Comparison of ENCODE assay signal across 9 cellular contexts in genomic region chr4:123411976-123412589, GRCh38. TPM values are rescaled to one million over a fixed set of nuclear protein-coding genes. Genes with fewer than 3 reads are reported as not detected.
A peak's percentile ranks its signal among the peaks of the same experiment; 100 is the strongest.
DNase-seq lines count a peak whose midpoint lies in the region; ATAC-seq, FAIRE-seq and TF ChIP-seq lines count a peak whose summit lies in the region.
"Had no signal": no experiment of that assay in that cellular context is flagged by ENCODE, and none has a peak within 500 bp of the region (broad histone marks: within the 10 kb centered on the region; RNA-seq: fewer than 3 reads in every experiment).

No MANE protein-coding gene starts in this region.

- H3K27me3 ChIP-seq in ascending aorta: no peaks in the 10 kb centered on the region

- no peak overlapping the region for H3K4me3 Mint-ChIP-seq in Calu3 (ENCODE audit: low read depth, unreplicated experiment)
- peak overlapping the region; percentile 62 for H3K4me3 Mint-ChIP-seq in activated naive CD8-positive, alpha-beta T cell treated with anti-CD3 and anti-CD28 coated beads, Interleukin-2, amount 50 U/mL, for 24 hours
- H3K4me3 Mint-ChIP-seq in glutamatergic neuron (ENCODE audit: unreplicated experiment): no peak overlapping the region

- H3K4me1 Mint-ChIP-seq in Calu3 (ENCODE audit: low read depth, unreplicated experiment) (peaks cover 33% of the 10 kb centered on the region), glutamatergic neuron (ENCODE audit: low read depth, unreplicated experiment) (peaks cover 4% of the 10 kb centered on the region)
- peaks cover 57% of the 10 kb centered on the region for H3K4me1 Mint-ChIP-seq in activated naive CD8-positive, alpha-beta T cell treated with anti-CD3 and anti-CD28 coated beads, Interleukin-2, amount 50 U/mL, for 24 hours

- TF ChIP-seq CTCF in Calu3 (IDR thresholded peaks at IDR 0.05; ENCODE audit: unreplicated experiment) (no peak), ascending aorta (IDR thresholded peaks at IDR 0.05) (no peak), kidney (IDR thresholded peaks at IDR 0.05; ENCODE audit: borderline replicate concordance, extremely low read depth, insufficient read depth) (no peak), glutamatergic neuron (IDR thresholded peaks at IDR 0.05; ENCODE audit: partially characterized antibody, unreplicated experiment) (no peak)

- H3K9me3 ChIP-seq in ascending aorta (no peaks in the 10 kb centered on the region), kidney (ENCODE audit: control insufficient read depth in 1 of 2, low read length in 2 of 2) (no peaks in the 10 kb centered on the region)
- H3K9me3 ChIP-seq: lower lobe of right lung had no signal

- no peaks in the 10 kb centered on the region for H3K36me3 ChIP-seq in ascending aorta
- no peaks in the 10 kb centered on the region for H3K36me3 ChIP-seq in kidney (ENCODE audit: control insufficient read depth in 1 of 2, insufficient read depth in 2 of 2, low read length in 2 of 2)
- H3K36me3 ChIP-seq: lower lobe of right lung had no signal

- H3K9ac ChIP-seq in kidney (ENCODE audit: low read length in 2 of 2): no peak overlapping the region

- no peak for FAIRE-seq in kidney (lab: Jason Lieb, UNC)

- intact Hi-C loops in Calu3 (cut with micrococcal nuclease; ENCODE audit: unreplicated experiment): no loop called here
- intact Hi-C loops in ascending aorta (cut with DNase I): no loop called here
- intact Hi-C loops in kidney (cut with DNase I): no loop called here

- no TSS peak for BruUV-seq in Calu3 (replicated peaks; lab: Mats Ljungman, UMichigan)

- H3K27ac ChIP-seq in ascending aorta: peak overlapping the region in 1 of 2 donors; percentile 15
- no peak overlapping the region for H3K27ac ChIP-seq in kidney (ENCODE audit: low read depth in 2 of 2, low read length in 2 of 2)
- H3K27ac ChIP-seq: lower lobe of right lung had no signal

- H3K4me1 ChIP-seq in ascending aorta (peaks cover 0 to 9% of the 10 kb centered on the region in 2 donors), kidney (ENCODE audit: control insufficient read depth in 1 of 2, insufficient read depth in 1 of 2, low read depth in 1 of 2, low read length in 2 of 2) (no peaks in the 10 kb centered on the region)

- no peaks in the 10 kb centered on the region for H3K9me3 Mint-ChIP-seq in Calu3 (ENCODE audit: low read depth, unreplicated experiment)
- no peaks in the 10 kb centered on the region for H3K9me3 Mint-ChIP-seq in activated naive CD8-positive, alpha-beta T cell treated with anti-CD3 and anti-CD28 coated beads, Interleukin-2, amount 50 U/mL, for 24 hours
- H3K9me3 Mint-ChIP-seq in glutamatergic neuron (ENCODE audit: unreplicated experiment): peaks cover under 1% of the 10 kb centered on the region

- DNase-seq in Calu3 (no peak), ascending aorta (ENCODE audit: low spot score in 2 of 2) (no peak), kidney (no peak), glutamatergic neuron (no peak), NCI-H128 (lab: John Stamatoyannopoulos, UW; ENCODE audit: unreplicated experiment) (no peak)
- DNase-seq in activated naive CD8-positive, alpha-beta T cell treated with anti-CD3 and anti-CD28 coated beads, Interleukin-2, amount 50 U/mL, for 24 hours: no peak
- DNase-seq: lower lobe of right lung had no signal

- H3K27ac Mint-ChIP-seq in Calu3 (ENCODE audit: unreplicated experiment) (peak overlapping the region; percentile 29), glutamatergic neuron (ENCODE audit: unreplicated experiment) (no peak overlapping the region)
- H3K27ac Mint-ChIP-seq in activated naive CD8-positive, alpha-beta T cell treated with anti-CD3 and anti-CD28 coated beads, Interleukin-2, amount 50 U/mL, for 24 hours: peak overlapping the region; percentile 88

- H3K27me3 Mint-ChIP-seq in Calu3 (ENCODE audit: unreplicated experiment) (no peaks in the 10 kb centered on the region), glutamatergic neuron (ENCODE audit: unreplicated experiment) (peaks cover 1% of the 10 kb centered on the region)
- no peaks in the 10 kb centered on the region for H3K27me3 Mint-ChIP-seq in activated naive CD8-positive, alpha-beta T cell treated with anti-CD3 and anti-CD28 coated beads, Interleukin-2, amount 50 U/mL, for 24 hours

- ATAC-seq in GM19397 (IDR thresholded peaks at IDR 0.05; ENCODE audit: unreplicated experiment) (peak; percentile 64), HG03135 (IDR thresholded peaks at IDR 0.05; ENCODE audit: unreplicated experiment) (peak; percentile 69)
- peak; percentile 44 for ATAC-seq in activated naive CD8-positive, alpha-beta T cell treated with anti-CD3 and anti-CD28 coated beads, Interleukin-2, amount 50 U/mL, for 24 hours

- H3K4me3 ChIP-seq in ascending aorta (no peak overlapping the region), kidney (ENCODE audit: low read length in 2 of 2) (no peak overlapping the region)
- H3K4me3 ChIP-seq: lower lobe of right lung had no signal

- CTCF ChIA-PET in Calu3 (lab: Charles Lee): no interaction called here

- H3K36me3 Mint-ChIP-seq in Calu3 (ENCODE audit: insufficient read depth, unreplicated experiment): peaks cover 9% of the 10 kb centered on the region
- H3K36me3 Mint-ChIP-seq in activated naive CD8-positive, alpha-beta T cell treated with anti-CD3 and anti-CD28 coated beads, Interleukin-2, amount 50 U/mL, for 24 hours (ENCODE audit: low read depth): peaks cover 2% of the 10 kb centered on the region
- no peaks in the 10 kb centered on the region for H3K36me3 Mint-ChIP-seq in glutamatergic neuron (ENCODE audit: unreplicated experiment)

RNA-seq across cellular contexts. Expression of gene SPRY1, which starts 15.5 kb away (rescaled TPM):
- total RNA-seq in Calu3 (2022) (38.5 and 45.5 TPM in 2 replicates), ascending aorta (348 TPM), kidney (134 TPM), glutamatergic neuron (ENCODE audit: unreplicated experiment) (17.2 TPM)
- 18.3 TPM for polyA plus RNA-seq in kidney (ENCODE audit: insufficient read depth, low read depth, low replicate concordance)
